19 cellular contexts compared by ENCODE assay signal in the genomic region with DNA sequence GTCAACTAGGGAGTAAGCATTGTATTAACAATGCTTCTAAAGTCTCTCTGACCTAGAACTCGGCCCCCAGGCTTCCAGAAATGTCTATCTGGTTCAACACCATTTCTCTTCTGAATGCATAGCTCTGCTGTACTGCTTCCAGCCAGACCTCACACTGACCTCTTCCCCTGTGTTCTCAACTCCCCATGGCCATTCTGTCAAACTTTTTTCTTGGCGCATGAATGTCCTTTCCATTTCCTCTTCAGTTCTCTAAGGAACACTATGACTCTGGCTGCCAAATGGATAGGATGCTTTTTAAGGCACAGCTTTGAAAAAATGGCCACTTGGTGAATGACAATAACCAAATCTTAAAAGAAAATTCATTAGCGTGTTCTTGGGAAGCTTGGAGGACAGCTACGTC.
A peak's percentile ranks its signal among the peaks of the same experiment; 100 is the strongest.
DNase-seq lines count a peak whose midpoint lies in the region; ATAC-seq and TF ChIP-seq lines count a peak whose summit lies in the region.
"Had no signal": no experiment of that assay in that cellular context is flagged by ENCODE, and none has a peak within 500 bp of the region (broad histone marks: within the 10 kb centered on the region; RNA-seq: fewer than 3 reads in every experiment).

No MANE protein-coding gene starts in this region.

- CTCF ChIA-PET in GM10248 (lab: Yijun Ruan, JAX), result interaction anchor here (1.6 kb wide), 1 partner anchor 13 kb away, joined by 5 read pairs; no protein-coding TSS in a partner anchor

- no peaks in the 10 kb centered on the region for H3K9me3 Mint-ChIP-seq in GM23338
- H3K9me3 Mint-ChIP-seq: CD4-positive, alpha-beta memory T cell; CD8-positive, alpha-beta memory T cell had no signal

- H2AFZ ChIP-seq in KMS-11 (ENCODE audit: low read depth) (peak overlapping the region; percentile 32; the same call in 1 of the 2 replicates), GM23338 (no peak overlapping the region)

- peaks cover 2% of the 10 kb centered on the region for H3K27me3 Mint-ChIP-seq in GM23338 (ENCODE audit: insufficient read depth, low read depth, poor library complexity)
- H3K27me3 Mint-ChIP-seq: CD4-positive, alpha-beta memory T cell; CD4-positive, CD25-positive, alpha-beta regulatory T cell; CD8-positive, alpha-beta memory T cell had no signal

- H3K4me2 ChIP-seq in KMS-11, result peak overlapping the region; percentile 63
- H3K4me2 ChIP-seq in GM23338, result no peak overlapping the region
- H3K4me2 ChIP-seq: BLaER1 had no signal

- POLR2A ChIA-PET in GM10248 (lab: Yijun Ruan, JAX), result no interaction called here

- H3K4me1 ChIP-seq in KMS-11 (ENCODE audit: low read depth, poor library complexity, severe bottlenecking), result peaks cover 51% of the 10 kb centered on the region
- H3K4me1 ChIP-seq in GM23338 (ENCODE audit: insufficient read depth), result no peaks in the 10 kb centered on the region
- H3K4me1 ChIP-seq: BE2C, BLaER1 had no signal

- H3K4me3 ChIP-seq in KMS-11 (IDR thresholded peaks at IDR 0.05; ENCODE audit: insufficient read depth, low read depth, low read length), result no peak overlapping the region
- H3K4me3 ChIP-seq in GM23338, result no peak overlapping the region
- H3K4me3 ChIP-seq: BLaER1, GM12878 had no signal

- H3F3A ChIP-seq in GM23338 (replicated peaks; ENCODE audit: low read depth), result no peaks in the 10 kb centered on the region

- H3K27me3 ChIP-seq in KMS-11 (ENCODE audit: insufficient read depth, low read depth) (no peaks in the 10 kb centered on the region), GM23338 (ENCODE audit: insufficient read depth) (no peaks in the 10 kb centered on the region)
- H3K27me3 ChIP-seq: BE2C, BLaER1 had no signal

- intact Hi-C loops in left ventricle myocardium superior (cut with micrococcal nuclease), result no loop called here
- intact Hi-C loops in cardiac septum (cut with DNase I), result no loop called here

- no peak overlapping the region for H3K27ac Mint-ChIP-seq in GM23338
- H3K27ac Mint-ChIP-seq: CD14-positive monocyte; CD4-positive, alpha-beta memory T cell; CD4-positive, CD25-positive, alpha-beta regulatory T cell had no signal

- H3K4me3 Mint-ChIP-seq in GM23338, result no peak overlapping the region
- H3K4me3 Mint-ChIP-seq: CD14-positive monocyte; CD4-positive, alpha-beta memory T cell; CD4-positive, CD25-positive, alpha-beta regulatory T cell; CD8-positive, alpha-beta memory T cell had no signal

- TF ChIP-seq CTCF in KMS-11 (conservative IDR thresholded peaks at IDR 0.05; ENCODE audit: low read depth, low read length), result no peak
- no peak for TF ChIP-seq CTCF in GM23338 (conservative IDR thresholded peaks at IDR 0.05; ENCODE audit: low read depth in 2 of 2)
- TF ChIP-seq CTCF in GM10248 (IDR thresholded peaks at IDR 0.05; ENCODE audit: control extremely low read depth, extremely low read depth, low read depth, missing control alignments), result no peak

- H3K9me2 ChIP-seq in GM23338 (ENCODE audit: insufficient read depth), result no peaks in the 10 kb centered on the region

- no peaks in the 10 kb centered on the region for H3K36me3 Mint-ChIP-seq in GM23338 (ENCODE audit: low read depth)
- H3K36me3 Mint-ChIP-seq: CD14-positive monocyte; CD4-positive, alpha-beta memory T cell; CD4-positive, CD25-positive, alpha-beta regulatory T cell; CD8-positive, alpha-beta memory T cell had no signal

- H3K27ac ChIP-seq in KMS-11 (peak overlapping the region; percentile 9), GM23338 (ENCODE audit: low read depth) (no peak overlapping the region)
- H3K27ac ChIP-seq: BLaER1 had no signal

- no peaks in the 10 kb centered on the region for H4K20me1 ChIP-seq in KMS-11 (ENCODE audit: insufficient read depth)
- H4K20me1 ChIP-seq in GM23338 (replicated peaks; ENCODE audit: insufficient read depth), result no peaks in the 10 kb centered on the region
- H4K20me1 ChIP-seq: BLaER1 had no signal

- peaks cover 2% of the 10 kb centered on the region; the same call in 1 of the 3 replicates for H3K4me1 Mint-ChIP-seq in GM23338
- H3K4me1 Mint-ChIP-seq: CD14-positive monocyte; CD4-positive, CD25-positive, alpha-beta regulatory T cell had no signal

- no peak overlapping the region for H3K9ac ChIP-seq in KMS-11
- H3K9ac ChIP-seq: BLaER1 had no signal

- DNase-seq in left ventricle myocardium superior, result no peak
- DNase-seq in cardiac septum (ENCODE audit: low spot score), result no peak
- DNase-seq in GM23338 (ENCODE audit: low spot score), result no peak
- DNase-seq in GM10248 (ENCODE audit: extremely low spot score), result no peak
- DNase-seq: 8988T; ACHN; BE2C; C1 segment of cervical spinal cord; Calu3; CD4-positive, CD25-positive, alpha-beta regulatory T cell; CD8-positive, alpha-beta memory T cell; COR-L47; DMS79 treated with DMSO at 0.1 percent for 48 hours; GF-D8 had no signal

- H3K79me2 ChIP-seq in KMS-11 (ENCODE audit: insufficient read depth, low read depth), result no peaks in the 10 kb centered on the region
- no peaks in the 10 kb centered on the region for H3K79me2 ChIP-seq in GM23338 (replicated peaks; ENCODE audit: insufficient read depth)

- peak; percentile 63 for ATAC-seq in left ventricle myocardium superior
- ATAC-seq in GM23338, result no peak

- H3K36me3 ChIP-seq in KMS-11 (ENCODE audit: insufficient read depth) (no peaks in the 10 kb centered on the region), GM23338 (ENCODE audit: insufficient read depth) (no peaks in the 10 kb centered on the region)
- H3K36me3 ChIP-seq: BE2C, BLaER1 had no signal

TF ChIP-seq in GM23338, 12 proteins besides CTCF, POLR2A, EP300 and RAD21:
- no peak for TF ChIP-seq CREB1 (CRISPR knock-in tag; IDR thresholded peaks at IDR 0.05; ENCODE audit: low read depth)
- TF ChIP-seq ZNF331 (CRISPR knock-in tag; IDR thresholded peaks at IDR 0.05; ENCODE audit: low read depth), result no peak
- TF ChIP-seq, protein P1, sequence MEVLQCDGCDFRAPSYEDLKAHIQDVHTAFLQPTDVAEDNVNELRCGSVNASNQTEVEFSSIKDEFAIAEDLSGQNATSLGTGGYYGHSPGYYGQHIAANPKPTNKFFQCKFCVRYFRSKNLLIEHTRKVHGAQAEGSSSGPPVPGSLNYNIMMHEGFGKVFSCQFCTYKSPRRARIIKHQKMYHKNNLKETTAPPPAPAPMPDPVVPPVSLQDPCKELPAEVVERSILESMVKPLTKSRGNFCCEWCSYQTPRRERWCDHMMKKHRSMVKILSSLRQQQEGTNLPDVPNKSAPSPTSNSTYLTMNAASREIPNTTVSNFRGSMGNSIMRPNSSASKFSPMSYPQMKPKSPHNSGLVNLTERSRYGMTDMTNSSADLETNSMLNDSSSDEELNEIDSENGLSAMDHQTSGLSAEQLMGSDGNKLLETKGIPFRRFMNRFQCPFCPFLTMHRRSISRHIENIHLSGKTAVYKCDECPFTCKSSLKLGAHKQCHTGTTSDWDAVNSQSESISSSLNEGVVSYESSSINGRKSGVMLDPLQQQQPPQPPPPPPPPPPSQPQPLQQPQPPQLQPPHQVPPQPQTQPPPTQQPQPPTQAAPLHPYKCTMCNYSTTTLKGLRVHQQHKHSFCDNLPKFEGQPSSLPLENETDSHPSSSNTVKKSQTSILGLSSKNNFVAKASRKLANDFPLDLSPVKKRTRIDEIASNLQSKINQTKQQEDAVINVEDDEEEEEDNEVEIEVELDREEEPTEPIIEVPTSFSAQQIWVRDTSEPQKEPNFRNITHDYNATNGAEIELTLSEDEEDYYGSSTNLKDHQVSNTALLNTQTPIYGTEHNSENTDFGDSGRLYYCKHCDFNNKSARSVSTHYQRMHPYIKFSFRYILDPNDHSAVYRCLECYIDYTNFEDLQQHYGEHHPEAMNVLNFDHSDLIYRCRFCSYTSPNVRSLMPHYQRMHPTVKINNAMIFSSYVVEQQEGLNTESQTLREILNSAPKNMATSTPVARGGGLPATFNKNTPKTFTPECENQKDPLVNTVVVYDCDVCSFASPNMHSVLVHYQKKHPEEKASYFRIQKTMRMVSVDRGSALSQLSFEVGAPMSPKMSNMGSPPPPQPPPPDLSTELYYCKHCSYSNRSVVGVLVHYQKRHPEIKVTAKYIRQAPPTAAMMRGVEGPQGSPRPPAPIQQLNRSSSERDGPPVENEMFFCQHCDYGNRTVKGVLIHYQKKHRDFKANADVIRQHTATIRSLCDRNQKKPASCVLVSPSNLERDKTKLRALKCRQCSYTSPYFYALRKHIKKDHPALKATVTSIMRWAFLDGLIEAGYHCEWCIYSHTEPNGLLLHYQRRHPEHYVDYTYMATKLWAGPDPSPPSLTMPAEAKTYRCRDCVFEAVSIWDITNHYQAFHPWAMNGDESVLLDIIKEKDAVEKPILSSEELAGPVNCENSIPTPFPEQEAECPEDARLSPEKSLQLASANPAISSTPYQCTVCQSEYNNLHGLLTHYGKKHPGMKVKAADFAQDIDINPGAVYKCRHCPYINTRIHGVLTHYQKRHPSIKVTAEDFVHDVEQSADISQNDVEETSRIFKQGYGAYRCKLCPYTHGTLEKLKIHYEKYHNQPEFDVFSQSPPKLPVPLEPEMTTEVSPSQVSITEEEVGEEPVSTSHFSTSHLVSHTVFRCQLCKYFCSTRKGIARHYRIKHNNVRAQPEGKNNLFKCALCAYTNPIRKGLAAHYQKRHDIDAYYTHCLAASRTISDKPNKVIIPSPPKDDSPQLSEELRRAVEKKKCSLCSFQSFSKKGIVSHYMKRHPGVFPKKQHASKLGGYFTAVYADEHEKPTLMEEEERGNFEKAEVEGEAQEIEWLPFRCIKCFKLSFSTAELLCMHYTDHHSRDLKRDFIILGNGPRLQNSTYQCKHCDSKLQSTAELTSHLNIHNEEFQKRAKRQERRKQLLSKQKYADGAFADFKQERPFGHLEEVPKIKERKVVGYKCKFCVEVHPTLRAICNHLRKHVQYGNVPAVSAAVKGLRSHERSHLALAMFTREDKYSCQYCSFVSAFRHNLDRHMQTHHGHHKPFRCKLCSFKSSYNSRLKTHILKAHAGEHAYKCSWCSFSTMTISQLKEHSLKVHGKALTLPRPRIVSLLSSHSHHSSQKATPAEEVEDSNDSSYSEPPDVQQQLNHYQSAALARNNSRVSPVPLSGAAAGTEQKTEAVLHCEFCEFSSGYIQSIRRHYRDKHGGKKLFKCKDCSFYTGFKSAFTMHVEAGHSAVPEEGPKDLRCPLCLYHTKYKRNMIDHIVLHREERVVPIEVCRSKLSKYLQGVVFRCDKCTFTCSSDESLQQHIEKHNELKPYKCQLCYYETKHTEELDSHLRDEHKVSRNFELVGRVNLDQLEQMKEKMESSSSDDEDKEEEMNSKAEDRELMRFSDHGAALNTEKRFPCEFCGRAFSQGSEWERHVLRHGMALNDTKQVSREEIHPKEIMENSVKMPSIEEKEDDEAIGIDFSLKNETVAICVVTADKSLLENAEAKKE (CRISPR knock-in tag; IDR thresholded peaks at IDR 0.05), result no peak
- TF ChIP-seq JUNB (IDR thresholded peaks at IDR 0.05; ENCODE audit: unreplicated experiment), result no peak
- TF ChIP-seq POLR2AphosphoS5 (IDR thresholded peaks at IDR 0.05; ENCODE audit: low read depth), result no peak
- no peak for TF ChIP-seq ZNF114 (CRISPR knock-in tag; IDR thresholded peaks at IDR 0.05)
- no peak for TF ChIP-seq NANOG (IDR thresholded peaks at IDR 0.05; ENCODE audit: borderline replicate concordance)
- TF ChIP-seq EZH2 (IDR thresholded peaks at IDR 0.05; ENCODE audit: low read depth, unreplicated experiment), result no peak
